29 cellular contexts compared by ENCODE assay signal in the genomic region with DNA sequence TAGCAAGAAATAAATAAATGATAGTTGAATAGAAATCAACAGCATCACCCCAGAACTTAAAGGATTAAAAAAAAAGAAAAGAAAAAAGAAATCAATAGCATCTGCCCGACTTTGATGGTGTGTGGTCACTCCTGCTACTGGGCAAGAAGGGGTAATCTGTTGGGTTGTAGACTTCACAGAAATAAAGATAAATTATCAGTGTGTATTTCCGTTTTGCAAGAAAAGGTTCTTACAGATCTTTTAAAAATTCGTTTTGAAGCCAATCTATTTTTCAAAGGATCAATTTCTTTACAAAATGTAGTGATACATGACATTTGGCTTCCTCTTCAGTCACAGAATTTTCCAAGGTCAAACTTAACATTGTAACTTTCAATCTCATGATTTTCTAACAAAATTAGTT.
"Had no signal": no experiment of that assay in that cellular context is flagged by ENCODE, and none has a peak within 500 bp of the region (broad histone marks: within the 10 kb centered on the region; RNA-seq: fewer than 3 reads in every experiment).

No MANE protein-coding gene starts in this region.

- H3K9me3 Mint-ChIP-seq: stimulated activated effector memory CD8-positive, alpha-beta T cell treated with anti-CD3 and anti-CD28 coated beads, Interleukin-12 subunit alpha, Interleukin-12 subunit beta, amount 100 ng/mL, for 72 hours had no signal

- H3K27me3 ChIP-seq: stomach, suprapubic skin, testis, thyroid gland, tibial artery, tibial nerve, transverse colon, upper lobe of left lung, upper lobe of right lung, uterus, vagina had no signal

- H3K36me3 ChIP-seq: stomach, suprapubic skin, thoracic aorta, thyroid gland, tibial artery, tibial nerve, transverse colon, upper lobe of left lung, upper lobe of right lung, uterus, vagina had no signal

- H3K4me3 ChIP-seq: stomach, suprapubic skin, testis, thoracic aorta, thyroid gland, tibial artery, tibial nerve, transverse colon, upper lobe of left lung, upper lobe of right lung, uterus, vagina had no signal

- H3K27ac Mint-ChIP-seq: stimulated activated effector memory CD8-positive, alpha-beta T cell treated with anti-CD3 and anti-CD28 coated beads, Interleukin-12 subunit alpha, Interleukin-12 subunit beta, amount 100 ng/mL, for 72 hours; stimulated activated memory B cell treated with anti-CD40 and anti-IgM and Interleukin-4, amounts not matched to agents 10 μg/mL and 1 μg/mL and 100 μg/mL, for 72 hours; stimulated activated naive B cell treated with anti-CD40 and anti-IgM and Interleukin-4, amounts not matched to agents 10 μg/mL and 1 μg/mL and 100 μg/mL, for 72 hours; stimulated activated naive CD8-positive, alpha-beta T cell treated with anti-CD3 and anti-CD28 coated beads, Interleukin-15, amount 100 ng/mL, for 72 hours; stimulated activated naive CD8-positive, alpha-beta T cell treated with anti-CD3 and anti-CD28 coated beads, Interleukin-15, Interleukin-2, amounts not matched to agents 100 ng/mL and 50 ng/mL, for 24 hours; type B pancreatic cell had no signal

- H3K36me3 Mint-ChIP-seq: stimulated activated effector memory CD8-positive, alpha-beta T cell treated with anti-CD3 and anti-CD28 coated beads, Interleukin-12 subunit alpha, Interleukin-12 subunit beta, amount 100 ng/mL, for 72 hours; stimulated activated memory B cell treated with anti-CD40 and anti-IgM and Interleukin-4, amounts not matched to agents 10 μg/mL and 1 μg/mL and 100 μg/mL, for 72 hours; stimulated activated naive B cell treated with anti-CD40 and anti-IgM and Interleukin-4, amounts not matched to agents 10 μg/mL and 1 μg/mL and 100 μg/mL, for 72 hours had no signal

- H3K27ac ChIP-seq: stomach, suprapubic skin, testis, thoracic aorta, thyroid gland, tibial artery, tibial nerve, transverse colon, upper lobe of left lung, upper lobe of right lung, uterus, vagina had no signal

- FAIRE-seq: urothelium cell line had no signal

- H3K4me1 Mint-ChIP-seq: stimulated activated memory B cell treated with anti-CD40 and anti-IgM and Interleukin-4, amounts not matched to agents 10 μg/mL and 1 μg/mL and 100 μg/mL, for 72 hours; stimulated activated naive B cell treated with anti-CD40 and anti-IgM and Interleukin-4, amounts not matched to agents 10 μg/mL and 1 μg/mL and 100 μg/mL, for 72 hours; stimulated activated naive CD8-positive, alpha-beta T cell treated with anti-CD3 and anti-CD28 coated beads, Interleukin-15, amount 100 ng/mL, for 72 hours had no signal

- H3K9me3 ChIP-seq: suprapubic skin, testis, thyroid gland, upper lobe of left lung, uterus, vagina had no signal

- H3K27me3 Mint-ChIP-seq: stimulated activated memory B cell treated with anti-CD40 and anti-IgM and Interleukin-4, amounts not matched to agents 10 μg/mL and 1 μg/mL and 100 μg/mL, for 72 hours; stimulated activated naive B cell treated with anti-CD40 and anti-IgM and Interleukin-4, amounts not matched to agents 10 μg/mL and 1 μg/mL and 100 μg/mL, for 72 hours; stimulated activated naive CD8-positive, alpha-beta T cell treated with anti-CD3 and anti-CD28 coated beads, Interleukin-15, amount 100 ng/mL, for 72 hours had no signal

- DNase-seq: stimulated activated CD4-positive, alpha-beta T cell treated with anti-CD3 and anti-CD28 coated beads, Interleukin-2, amount 100 ng/mL, for 48 hours; stimulated activated CD4-positive, alpha-beta T cell treated with anti-CD3 and anti-CD28 coated beads, Interleukin-4, amount 100 ng/mL, for 1 hour; stimulated activated CD4-positive, alpha-beta T cell treated with anti-CD3 and anti-CD28 coated beads, Interleukin-4, amount 100 ng/mL, for 24 hours; stimulated activated CD4-positive, alpha-beta T cell treated with anti-CD3 and anti-CD28 coated beads, Interleukin-4, amount 100 ng/mL, for 4 hours; stimulated activated CD8-positive, alpha-beta memory T cell treated with anti-CD3 and anti-CD28 coated beads, Interleukin-4, amount 100 ng/mL, for 48 hours; stimulated activated naive B cell treated with anti-CD40 and anti-IgM and Interleukin-4, amounts not matched to agents 10 μg/mL and 1 μg/mL and 100 μg/mL, for 72 hours; stimulated activated naive CD4-positive, alpha-beta T cell; stimulated activated naive CD4-positive, alpha-beta T cell treated with Interleukin-2 at 50 U/mL for 16 hours; stimulated activated naive CD8-positive, alpha-beta T cell treated with anti-CD3 and anti-CD28 coated beads, Interleukin-15, amount 100 ng/mL, for 72 hours; stimulated activated naive CD8-positive, alpha-beta T cell treated with anti-CD3 and anti-CD28 coated beads, Interleukin-15, Interleukin-2, amounts not matched to agents 100 U/mL and 50 U/mL, for 24 hours; stomach; substantia nigra; testis; thyroid gland; tibial artery; transverse colon; trophoblast cell; upper lobe of left lung; upper lobe of right lung; uterus had no signal

- H3K4me1 ChIP-seq: stomach, suprapubic skin, testis, thyroid gland, tibial artery, tibial nerve, transverse colon, upper lobe of left lung, upper lobe of right lung, uterus, vagina had no signal

- ATAC-seq: stimulated activated effector memory CD8-positive, alpha-beta T cell treated with anti-CD3 and anti-CD28 coated beads, Interleukin-12 subunit alpha, Interleukin-12 subunit beta, amount 100 ng/mL, for 72 hours; stimulated activated memory B cell treated with anti-CD40 and anti-IgM and Interleukin-4, amounts not matched to agents 10 μg/mL and 1 μg/mL and 100 μg/mL, for 72 hours; stimulated activated naive B cell treated with anti-CD40 and anti-IgM and Interleukin-4, amounts not matched to agents 10 μg/mL and 1 μg/mL and 100 μg/mL, for 72 hours; stimulated activated naive CD8-positive, alpha-beta T cell treated with anti-CD3 and anti-CD28 coated beads, Interleukin-15, amount 100 ng/mL, for 72 hours; stimulated activated naive CD8-positive, alpha-beta T cell treated with anti-CD3 and anti-CD28 coated beads, Interleukin-15, Interleukin-2, amounts not matched to agents 100 U/mL and 50 U/mL, for 24 hours; upper lobe of right lung had no signal

- H3K4me3 Mint-ChIP-seq: stimulated activated effector memory CD8-positive, alpha-beta T cell treated with anti-CD3 and anti-CD28 coated beads, Interleukin-12 subunit alpha, Interleukin-12 subunit beta, amount 100 ng/mL, for 72 hours; stimulated activated memory B cell treated with anti-CD40 and anti-IgM and Interleukin-4, amounts not matched to agents 10 μg/mL and 1 μg/mL and 100 μg/mL, for 72 hours; stimulated activated naive B cell treated with anti-CD40 and anti-IgM and Interleukin-4, amounts not matched to agents 10 μg/mL and 1 μg/mL and 100 μg/mL, for 72 hours; stimulated activated naive CD8-positive, alpha-beta T cell treated with anti-CD3 and anti-CD28 coated beads, Interleukin-15, amount 100 ng/mL, for 72 hours; stimulated activated naive CD8-positive, alpha-beta T cell treated with anti-CD3 and anti-CD28 coated beads, Interleukin-15, Interleukin-2, amounts not matched to agents 100 ng/mL and 50 ng/mL, for 24 hours; type B pancreatic cell had no signal
